ENCODE assay signal across 12 cellular contexts in genomic region chr5:170287532-170287931, GRCh38. TPM values are rescaled to one million over a fixed set of nuclear protein-coding genes. Genes with fewer than 3 reads are reported as not detected.
A peak's percentile ranks its signal among the peaks of the same experiment; 100 is the strongest.
DNase-seq lines count a peak whose midpoint lies in the region; ATAC-seq and TF ChIP-seq lines count a peak whose summit lies in the region.
"Had no signal": no experiment of that assay in that cellular context is flagged by ENCODE, and none has a peak within 500 bp of the region (broad histone marks: within the 10 kb centered on the region; RNA-seq: fewer than 3 reads in every experiment).

No MANE protein-coding gene starts in this region.

- DNase-seq in activated T-cell treated with anti-CD3 and anti-CD28 coated beads, Interleukin-2, amount 50 U/mL, for 24 hours, result no peak
- no peak for DNase-seq in activated T-cell treated with anti-CD3 and anti-CD28 coated beads, Interleukin-2, amount 50 U/mL, for 48 hours
- no peak for DNase-seq in activated naive CD8-positive, alpha-beta T cell treated with anti-CD3 and anti-CD28 coated beads for 36 hours
- DNase-seq in right lobe of liver (no peak), NCI-H2227 (lab: John Stamatoyannopoulos, UW; ENCODE audit: unreplicated experiment) (no peak), HPDE6-E6E7 (ENCODE audit: extremely low spot score) (no peak)
- no peak for DNase-seq in stimulated activated CD4-positive, alpha-beta T cell treated with anti-CD3 and anti-CD28 coated beads, Interleukin-4, amount 100 ng/mL, for 1 hour
- DNase-seq: mesendoderm; NCI-H2081; stimulated activated CD4-positive, alpha-beta T cell treated with anti-CD3 and anti-CD28 coated beads, Interleukin-15, amount 100 ng/mL, for 24 hours had no signal

- intact Hi-C loops in right lobe of liver (cut with DNase I), result no loop called here

- H3K27me3 ChIP-seq in right lobe of liver, result no peaks in the 10 kb centered on the region

- no peak for TF ChIP-seq POLR2A in right lobe of liver (IDR thresholded peaks at IDR 0.05)

- H3K4me3 ChIP-seq in right lobe of liver, result no peak overlapping the region
- no peak overlapping the region for H3K4me3 ChIP-seq in urinary bladder (ENCODE audit: low read depth, low read length)

- H3K9me3 Mint-ChIP-seq in activated T-cell treated with anti-CD3 and anti-CD28 coated beads, Interleukin-2, amount 50 U/mL, for 24 hours, result peaks cover 8% of the 10 kb centered on the region
- H3K9me3 Mint-ChIP-seq in activated naive CD8-positive, alpha-beta T cell treated with anti-CD3 and anti-CD28 coated beads for 36 hours, result peaks cover 14% of the 10 kb centered on the region

- H3K27ac ChIP-seq in right lobe of liver, result no peak overlapping the region
- H3K27ac ChIP-seq in urinary bladder (ENCODE audit: low read depth), result peak overlapping the region; percentile 52

- peak; percentile 48 to 63 (median 58) for ATAC-seq in right lobe of liver

- H3K4me1 ChIP-seq in right lobe of liver (no peaks in the 10 kb centered on the region), urinary bladder (ENCODE audit: insufficient read depth) (no peaks in the 10 kb centered on the region)

- H3K36me3 ChIP-seq in right lobe of liver (peaks cover 0 to 3% (median 0%) of the 10 kb centered on the region in 4 donors), urinary bladder (ENCODE audit: insufficient read depth) (no peaks in the 10 kb centered on the region)

- no peaks in the 10 kb centered on the region for H3K27me3 Mint-ChIP-seq in activated T-cell treated with anti-CD3 and anti-CD28 coated beads, Interleukin-2, amount 50 U/mL, for 24 hours
- no peaks in the 10 kb centered on the region for H3K27me3 Mint-ChIP-seq in activated naive CD8-positive, alpha-beta T cell treated with anti-CD3 and anti-CD28 coated beads for 36 hours

- H3K27ac Mint-ChIP-seq in activated T-cell treated with anti-CD3 and anti-CD28 coated beads, Interleukin-2, amount 50 U/mL, for 24 hours, result peak overlapping the region; percentile 97
- peak overlapping the region; percentile 88 for H3K27ac Mint-ChIP-seq in activated naive CD8-positive, alpha-beta T cell treated with anti-CD3 and anti-CD28 coated beads for 36 hours

- no peak for TF ChIP-seq CTCF in right lobe of liver (IDR thresholded peaks at IDR 0.05)

- H3K4me1 Mint-ChIP-seq in activated T-cell treated with anti-CD3 and anti-CD28 coated beads, Interleukin-2, amount 50 U/mL, for 24 hours (ENCODE audit: low read depth), result peaks cover 100% of the 10 kb centered on the region
- H3K4me1 Mint-ChIP-seq in activated naive CD8-positive, alpha-beta T cell treated with anti-CD3 and anti-CD28 coated beads for 36 hours, result peaks cover 97% of the 10 kb centered on the region

- no peaks in the 10 kb centered on the region for H3K9me3 ChIP-seq in right lobe of liver

- peaks cover 100% of the 10 kb centered on the region for H3K36me3 Mint-ChIP-seq in activated T-cell treated with anti-CD3 and anti-CD28 coated beads, Interleukin-2, amount 50 U/mL, for 24 hours (ENCODE audit: low read depth)
- peaks cover 98% of the 10 kb centered on the region for H3K36me3 Mint-ChIP-seq in activated naive CD8-positive, alpha-beta T cell treated with anti-CD3 and anti-CD28 coated beads for 36 hours

- H3K4me3 Mint-ChIP-seq in activated T-cell treated with anti-CD3 and anti-CD28 coated beads, Interleukin-2, amount 50 U/mL, for 24 hours, result peak overlapping the region; percentile 44
- peak overlapping the region; percentile 52 for H3K4me3 Mint-ChIP-seq in activated naive CD8-positive, alpha-beta T cell treated with anti-CD3 and anti-CD28 coated beads for 36 hours

- WGBS in right lobe of liver (ENCODE audit: insufficient coverage, low coverage, low lambda C conversion rate, missing lambda C conversion rate), result 13% methylated on average over 1 of the region's 1 CpG
- 25% methylated on average over 1 of the region's 1 CpG for WGBS in urinary bladder

RNA-seq across cellular contexts. Expression of gene LCP2, which starts 10.0 kb away (rescaled TPM):
- 100 to 1,000 TPM; 192 to 199 TPM for total RNA-seq in activated naive CD8-positive, alpha-beta T cell treated with anti-CD3 and anti-CD28 coated beads for 36 hours
- 10 to 100 TPM in 3 of 6 experiments, 1 to 10 TPM in 3; 4.4 to 20.5 (median 10.1) TPM for total RNA-seq in right lobe of liver
- total RNA-seq in urinary bladder, result 8.4 TPM
- 8.5 TPM for polyA plus RNA-seq in urinary bladder
- total RNA-seq: fibroblast of lung had no signal
- polyA plus RNA-seq: fibroblast of lung had no signal

RNA-seq across cellular contexts. Expression of gene C5orf58, which starts 54.7 kb away (rescaled TPM):
- total RNA-seq in activated naive CD8-positive, alpha-beta T cell treated with anti-CD3 and anti-CD28 coated beads for 36 hours, result not detected
- total RNA-seq in right lobe of liver (not detected), urinary bladder (not detected)
- 0.70 TPM for polyA plus RNA-seq in urinary bladder
- total RNA-seq: fibroblast of lung had no signal
- polyA plus RNA-seq: fibroblast of lung had no signal

Comparison
In these comparisons a context has a peak if more than half of its experiments do, and no peak if none do; other contexts are left out.
1. RNA of gene LCP2, which starts 10.0 kb away (total RNA-seq): 192 to 199 TPM in activated naive CD8-positive, alpha-beta T cell treated with anti-CD3 and anti-CD28 coated beads for 36 hours; 4.4 to 20.5 TPM in right lobe of liver and 8.4 TPM in urinary bladder (single experiment); every median in the first group is over 4 times any median in the second.